ENCODE assay signal across 8 cellular contexts in the genomic region with DNA sequence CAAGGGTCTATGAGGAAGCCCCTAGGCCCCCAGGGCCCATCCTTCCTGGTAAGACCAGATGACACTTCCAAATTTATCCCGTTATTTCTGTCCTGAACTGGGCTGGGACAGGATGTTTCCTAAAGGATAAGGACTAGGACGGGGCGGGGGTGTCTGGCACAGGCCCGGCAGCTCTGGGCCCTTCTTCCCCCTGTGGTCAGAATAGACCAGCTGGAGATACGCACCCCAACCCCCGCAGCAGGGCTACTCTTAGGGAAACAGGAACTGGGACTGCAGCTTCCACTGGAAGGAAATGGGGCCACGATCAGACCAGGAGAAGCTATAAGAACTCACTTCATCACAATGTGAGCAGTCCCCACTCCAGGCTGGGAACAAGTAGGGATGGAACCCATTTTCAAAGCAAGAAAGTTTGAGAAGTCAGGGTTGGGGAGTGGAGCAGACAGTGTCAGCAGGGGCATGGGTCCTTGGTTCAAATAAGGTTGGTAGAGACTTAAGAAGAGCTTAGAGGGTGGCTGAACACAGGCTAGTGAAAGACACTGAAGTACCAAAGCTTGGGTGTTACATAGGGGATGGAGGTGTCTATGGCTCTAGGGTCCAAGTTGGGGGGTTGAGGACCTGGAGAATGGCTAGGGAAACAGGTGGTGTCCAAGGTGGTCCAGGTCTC. TPM values are rescaled to one million over a fixed set of nuclear protein-coding genes. Genes with fewer than 3 reads are reported as not detected.
DNase-seq lines count a peak whose midpoint lies in the region; ATAC-seq and TF ChIP-seq lines count a peak whose summit lies in the region.

No MANE protein-coding gene starts in this region.

- no peaks in the 10 kb centered on the region for H3K27me3 ChIP-seq in muscle layer of colon (ENCODE audit: control insufficient read depth in 1 of 2, insufficient read depth in 2 of 2, low read length in 2 of 2)

- H3K27me3 Mint-ChIP-seq in chondrocyte (ENCODE audit: low read depth) = no peaks in the 10 kb centered on the region

- H3K9me3 ChIP-seq in muscle layer of colon (ENCODE audit: low read length) = no peaks in the 10 kb centered on the region

- in situ Hi-C loops in ACHN (cut with HindIII; ENCODE audit: low pct_ligation_motif_present, low pct_unique_long_range_greater_than_20kb, low sequenced_read_pairs) = no loop called here

- ATAC-seq in GM19328 (IDR thresholded peaks at IDR 0.05; ENCODE audit: unreplicated experiment) = no peak
- ATAC-seq in GM19397 (IDR thresholded peaks at IDR 0.05; ENCODE audit: unreplicated experiment) = no peak
- ATAC-seq in HG03460 (IDR thresholded peaks at IDR 0.05; ENCODE audit: unreplicated experiment) = no peak

- H3K27ac Mint-ChIP-seq in chondrocyte (ENCODE audit: unreplicated experiment) = peak overlapping the region; percentile 74

- H3K9ac ChIP-seq in muscle layer of colon (ENCODE audit: low read length) = peak overlapping the region; percentile 39

- no peaks in the 10 kb centered on the region for H3K9me3 Mint-ChIP-seq in chondrocyte (ENCODE audit: low read depth)

- peaks cover 46% of the 10 kb centered on the region for H3K36me3 ChIP-seq in muscle layer of colon (ENCODE audit: insufficient read depth, low read length)

- H3K4me3 Mint-ChIP-seq in chondrocyte (ENCODE audit: unreplicated experiment) = peak overlapping the region; percentile 81

- DNase-seq in EH (ENCODE audit: low read depth) (peak; percentile 64), MV-4-11 (lab: John Stamatoyannopoulos, UW) (peak; percentile 80), chondrocyte (ENCODE audit: low spot score) (no peak), ACHN (no peak)

- H3K4me1 Mint-ChIP-seq in chondrocyte (ENCODE audit: low read depth) = peaks cover 52% of the 10 kb centered on the region

- peaks cover 20% of the 10 kb centered on the region for H3K36me3 Mint-ChIP-seq in chondrocyte (ENCODE audit: low read depth)

- H3K27ac ChIP-seq in muscle layer of colon (ENCODE audit: low read depth, low read length) = no peak overlapping the region

- peak overlapping the region; percentile 32 to 89 for H3K4me3 ChIP-seq in muscle layer of colon (ENCODE audit: low read depth in 1 of 2, low read length in 2 of 2)

- TF ChIP-seq CTCF in chondrocyte (IDR thresholded peaks at IDR 0.05) = no peak

- H3K4me1 ChIP-seq in muscle layer of colon (ENCODE audit: insufficient read depth, low read length) = peaks cover 33% of the 10 kb centered on the region

RNA-seq across cellular contexts. Expression of a gene that starts 1.1 kb away (rescaled TPM):
- total RNA-seq in chondrocyte = 24.0 to 27.2 TPM (median 24.7 TPM) in 3 replicates

RNA-seq across cellular contexts. Expression of a gene that starts 21.9 kb away (rescaled TPM):
- 9.6 to 11.4 TPM (median 10.5 TPM) in 3 replicates for total RNA-seq in chondrocyte

RNA-seq across cellular contexts. Expression of a gene that starts 32.4 kb away (rescaled TPM):
- total RNA-seq in chondrocyte = 68.8 to 109 TPM (median 72.3 TPM) in 3 replicates

RNA-seq across cellular contexts. Expression of a gene that starts 49.4 kb away (rescaled TPM):
- total RNA-seq in chondrocyte = 66.8 to 70.5 TPM (median 69.3 TPM) in 3 replicates

Comparison
In these comparisons a context has a peak if more than half of its experiments do, and no peak if none do; other contexts are left out.
1. DNase-seq: peak in EH (single experiment) and MV-4-11 (single experiment); none in chondrocyte (single experiment) and ACHN (single experiment).